ENCODE assay signal across 1 cellular context in the genomic region with DNA sequence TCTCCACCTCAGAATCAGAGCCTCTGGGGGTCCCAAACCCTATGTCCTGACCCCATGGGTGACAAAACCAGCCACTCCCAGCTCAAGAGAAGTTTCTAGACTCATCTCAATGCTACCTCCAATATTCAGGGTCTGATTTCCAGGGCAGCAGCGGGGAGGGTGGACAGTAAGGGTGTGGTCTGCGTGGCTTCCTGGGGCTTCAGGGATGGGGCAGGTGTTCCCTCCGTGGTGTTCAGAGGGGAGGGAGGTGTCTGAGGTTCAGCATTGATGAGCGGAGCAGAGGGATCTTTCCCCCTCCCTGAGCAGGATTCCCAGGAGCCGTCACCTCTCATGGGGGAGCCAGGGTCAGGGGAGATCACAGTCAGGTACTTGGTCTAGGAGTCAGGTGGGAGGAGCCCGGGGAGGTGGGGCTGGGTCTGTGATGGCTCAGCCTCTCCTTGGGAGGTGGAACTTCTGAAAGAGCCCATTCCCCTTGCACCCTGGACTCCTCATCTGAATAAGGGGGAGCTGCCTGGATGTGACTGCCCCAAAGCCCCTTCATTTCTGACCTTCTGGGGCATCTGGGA.
TF ChIP-seq lines count a peak whose summit lies in the region.

No MANE protein-coding gene starts in this region.

TF ChIP-seq in GM23338, 12 proteins besides CTCF, POLR2A, EP300 and RAD21 (continued from another document):
- TF ChIP-seq, protein P1, sequence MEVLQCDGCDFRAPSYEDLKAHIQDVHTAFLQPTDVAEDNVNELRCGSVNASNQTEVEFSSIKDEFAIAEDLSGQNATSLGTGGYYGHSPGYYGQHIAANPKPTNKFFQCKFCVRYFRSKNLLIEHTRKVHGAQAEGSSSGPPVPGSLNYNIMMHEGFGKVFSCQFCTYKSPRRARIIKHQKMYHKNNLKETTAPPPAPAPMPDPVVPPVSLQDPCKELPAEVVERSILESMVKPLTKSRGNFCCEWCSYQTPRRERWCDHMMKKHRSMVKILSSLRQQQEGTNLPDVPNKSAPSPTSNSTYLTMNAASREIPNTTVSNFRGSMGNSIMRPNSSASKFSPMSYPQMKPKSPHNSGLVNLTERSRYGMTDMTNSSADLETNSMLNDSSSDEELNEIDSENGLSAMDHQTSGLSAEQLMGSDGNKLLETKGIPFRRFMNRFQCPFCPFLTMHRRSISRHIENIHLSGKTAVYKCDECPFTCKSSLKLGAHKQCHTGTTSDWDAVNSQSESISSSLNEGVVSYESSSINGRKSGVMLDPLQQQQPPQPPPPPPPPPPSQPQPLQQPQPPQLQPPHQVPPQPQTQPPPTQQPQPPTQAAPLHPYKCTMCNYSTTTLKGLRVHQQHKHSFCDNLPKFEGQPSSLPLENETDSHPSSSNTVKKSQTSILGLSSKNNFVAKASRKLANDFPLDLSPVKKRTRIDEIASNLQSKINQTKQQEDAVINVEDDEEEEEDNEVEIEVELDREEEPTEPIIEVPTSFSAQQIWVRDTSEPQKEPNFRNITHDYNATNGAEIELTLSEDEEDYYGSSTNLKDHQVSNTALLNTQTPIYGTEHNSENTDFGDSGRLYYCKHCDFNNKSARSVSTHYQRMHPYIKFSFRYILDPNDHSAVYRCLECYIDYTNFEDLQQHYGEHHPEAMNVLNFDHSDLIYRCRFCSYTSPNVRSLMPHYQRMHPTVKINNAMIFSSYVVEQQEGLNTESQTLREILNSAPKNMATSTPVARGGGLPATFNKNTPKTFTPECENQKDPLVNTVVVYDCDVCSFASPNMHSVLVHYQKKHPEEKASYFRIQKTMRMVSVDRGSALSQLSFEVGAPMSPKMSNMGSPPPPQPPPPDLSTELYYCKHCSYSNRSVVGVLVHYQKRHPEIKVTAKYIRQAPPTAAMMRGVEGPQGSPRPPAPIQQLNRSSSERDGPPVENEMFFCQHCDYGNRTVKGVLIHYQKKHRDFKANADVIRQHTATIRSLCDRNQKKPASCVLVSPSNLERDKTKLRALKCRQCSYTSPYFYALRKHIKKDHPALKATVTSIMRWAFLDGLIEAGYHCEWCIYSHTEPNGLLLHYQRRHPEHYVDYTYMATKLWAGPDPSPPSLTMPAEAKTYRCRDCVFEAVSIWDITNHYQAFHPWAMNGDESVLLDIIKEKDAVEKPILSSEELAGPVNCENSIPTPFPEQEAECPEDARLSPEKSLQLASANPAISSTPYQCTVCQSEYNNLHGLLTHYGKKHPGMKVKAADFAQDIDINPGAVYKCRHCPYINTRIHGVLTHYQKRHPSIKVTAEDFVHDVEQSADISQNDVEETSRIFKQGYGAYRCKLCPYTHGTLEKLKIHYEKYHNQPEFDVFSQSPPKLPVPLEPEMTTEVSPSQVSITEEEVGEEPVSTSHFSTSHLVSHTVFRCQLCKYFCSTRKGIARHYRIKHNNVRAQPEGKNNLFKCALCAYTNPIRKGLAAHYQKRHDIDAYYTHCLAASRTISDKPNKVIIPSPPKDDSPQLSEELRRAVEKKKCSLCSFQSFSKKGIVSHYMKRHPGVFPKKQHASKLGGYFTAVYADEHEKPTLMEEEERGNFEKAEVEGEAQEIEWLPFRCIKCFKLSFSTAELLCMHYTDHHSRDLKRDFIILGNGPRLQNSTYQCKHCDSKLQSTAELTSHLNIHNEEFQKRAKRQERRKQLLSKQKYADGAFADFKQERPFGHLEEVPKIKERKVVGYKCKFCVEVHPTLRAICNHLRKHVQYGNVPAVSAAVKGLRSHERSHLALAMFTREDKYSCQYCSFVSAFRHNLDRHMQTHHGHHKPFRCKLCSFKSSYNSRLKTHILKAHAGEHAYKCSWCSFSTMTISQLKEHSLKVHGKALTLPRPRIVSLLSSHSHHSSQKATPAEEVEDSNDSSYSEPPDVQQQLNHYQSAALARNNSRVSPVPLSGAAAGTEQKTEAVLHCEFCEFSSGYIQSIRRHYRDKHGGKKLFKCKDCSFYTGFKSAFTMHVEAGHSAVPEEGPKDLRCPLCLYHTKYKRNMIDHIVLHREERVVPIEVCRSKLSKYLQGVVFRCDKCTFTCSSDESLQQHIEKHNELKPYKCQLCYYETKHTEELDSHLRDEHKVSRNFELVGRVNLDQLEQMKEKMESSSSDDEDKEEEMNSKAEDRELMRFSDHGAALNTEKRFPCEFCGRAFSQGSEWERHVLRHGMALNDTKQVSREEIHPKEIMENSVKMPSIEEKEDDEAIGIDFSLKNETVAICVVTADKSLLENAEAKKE (CRISPR knock-in tag; IDR thresholded peaks at IDR 0.05): no peak
- TF ChIP-seq POLR2AphosphoS5 (IDR thresholded peaks at IDR 0.05; ENCODE audit: low read depth) (no peak), JUNB (IDR thresholded peaks at IDR 0.05; ENCODE audit: unreplicated experiment) (no peak)
- TF ChIP-seq, protein P2, sequence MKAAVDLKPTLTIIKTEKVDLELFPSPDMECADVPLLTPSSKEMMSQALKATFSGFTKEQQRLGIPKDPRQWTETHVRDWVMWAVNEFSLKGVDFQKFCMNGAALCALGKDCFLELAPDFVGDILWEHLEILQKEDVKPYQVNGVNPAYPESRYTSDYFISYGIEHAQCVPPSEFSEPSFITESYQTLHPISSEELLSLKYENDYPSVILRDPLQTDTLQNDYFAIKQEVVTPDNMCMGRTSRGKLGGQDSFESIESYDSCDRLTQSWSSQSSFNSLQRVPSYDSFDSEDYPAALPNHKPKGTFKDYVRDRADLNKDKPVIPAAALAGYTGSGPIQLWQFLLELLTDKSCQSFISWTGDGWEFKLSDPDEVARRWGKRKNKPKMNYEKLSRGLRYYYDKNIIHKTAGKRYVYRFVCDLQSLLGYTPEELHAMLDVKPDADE (IDR thresholded peaks at IDR 0.05): no peak
